Comparison of ENCODE assay signal across 8 cellular contexts in the genomic region with DNA sequence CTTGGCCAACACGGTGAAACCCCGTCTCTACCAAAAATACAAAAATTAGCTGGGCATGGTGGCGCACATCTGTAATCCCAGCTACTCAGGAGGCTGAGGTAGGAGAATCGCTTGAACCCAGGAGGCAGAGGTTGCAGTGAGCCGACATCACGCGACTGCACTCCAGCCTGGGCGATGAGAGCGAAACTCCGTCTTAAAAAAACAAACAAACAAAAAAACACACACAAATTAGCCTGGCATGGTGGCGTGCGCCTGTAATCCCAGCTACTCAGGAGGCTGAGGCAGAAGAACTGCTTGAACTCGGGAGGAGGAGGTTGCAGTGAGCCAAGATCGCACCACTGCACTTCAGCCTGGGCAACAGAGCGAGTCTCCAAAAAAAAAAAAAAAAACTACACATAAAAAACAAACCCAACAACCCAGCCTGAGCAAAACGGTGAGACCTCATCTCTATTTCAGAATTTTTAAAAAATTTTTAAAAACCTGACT. TPM values are rescaled to one million over a fixed set of nuclear protein-coding genes. Genes with fewer than 3 reads are reported as not detected.
DNase-seq lines count a peak whose midpoint lies in the region; ATAC-seq, FAIRE-seq and TF ChIP-seq lines count a peak whose summit lies in the region.
"Not testable (repeated sequence)": the region's sequence is repeated elsewhere in the genome, so short reads cannot be mapped to it uniquely, and the experiment has no call there.

No MANE protein-coding gene starts in this region.

- H3K4me3 ChIP-seq in Caco-2 (ENCODE audit: low read depth, low read length); OCI-LY1 (ENCODE audit: low read depth, low read length, poor library complexity, severe bottlenecking); transverse colon: not testable (repeated sequence)
- H3K4me3 ChIP-seq in GM12878 (peak overlapping the region; percentile 86; the same call in 1 of the 2 replicates), heart left ventricle (peak overlapping the region in 1 of 12 donors; percentile 26), muscle layer of duodenum (ENCODE audit: low read depth in 1 of 2, low read length in 2 of 2) (peak overlapping the region in 1 of 2 donors; percentile 35), gastrocnemius medialis (peak overlapping the region in 1 of 4 donors; percentile 0)

- H3K36me3 Mint-ChIP-seq in Caco-2 (ENCODE audit: insufficient read depth, unreplicated experiment): peaks cover 97% of the 10 kb centered on the region
- H3K36me3 Mint-ChIP-seq in activated CD4-positive, alpha-beta memory T cell treated with anti-CD3 and anti-CD28 coated beads, Interleukin-2, amount 10 ng/mL, durations not matched to agents 7 days and 5 days (ENCODE audit: low read depth): peaks cover 77% of the 10 kb centered on the region

- not testable (repeated sequence) for TF ChIP-seq CTCF in Caco-2 (IDR thresholded peaks at IDR 0.05; ENCODE audit: insufficient read depth in 1 of 2, low read depth in 1 of 2, low read length in 1 of 2, severe bottlenecking in 1 of 2, unreplicated experiment in 1 of 2); OCI-LY1 (IDR thresholded peaks at IDR 0.05; ENCODE audit: low read length); GM12878 (IDR thresholded peaks at IDR 0.05 in 2 of 3, conservative IDR thresholded peaks at IDR 0.05 in 1 of 3; ENCODE audit: control insufficient read depth in 2 of 3, extremely low read depth in 1 of 3, insufficient read depth in 1 of 3, low read depth in 3 of 3, low read length in 3 of 3); heart left ventricle (IDR thresholded peaks at IDR 0.05); gastrocnemius medialis (IDR thresholded peaks at IDR 0.05 in 4 of 5, conservative IDR thresholded peaks at IDR 0.05 in 1 of 5); transverse colon (IDR thresholded peaks at IDR 0.05)

- not testable (repeated sequence) for H3F3A ChIP-seq in OCI-LY1 (ENCODE audit: insufficient read depth, low read length)

- H3K27me3 Mint-ChIP-seq in Caco-2 (ENCODE audit: insufficient read depth, unreplicated experiment); activated CD4-positive, alpha-beta memory T cell treated with anti-CD3 and anti-CD28 coated beads, Interleukin-2, amount 10 ng/mL, durations not matched to agents 7 days and 5 days: not testable (repeated sequence)

- DNase-seq in Caco-2; activated CD4-positive, alpha-beta memory T cell treated with anti-CD3 and anti-CD28 coated beads, Interleukin-2, amount 10 ng/mL, durations not matched to agents 7 days and 5 days; GM12878 (ENCODE audit: low read depth, low spot score); heart left ventricle; gastrocnemius medialis; transverse colon: not testable (repeated sequence)

- not testable (repeated sequence) for ATAC-seq in GM12878, heart left ventricle, gastrocnemius medialis

- SMC1A ChIA-PET in GM12878 (lab: Charles Lee; ENCODE audit: uncharacterized antibody, unreplicated experiment): interaction anchor here (2.0 to 4.3 kb wide), 2 partner anchors 7 to 9 kb away, joined by 10 to 41 read pairs; partner anchors contain the start of genes MGME1 and SNX5

- in situ Hi-C loops in GM12878 (cut with MboI); transverse colon (cut with MboI; ENCODE audit: low pct_ligation_motif_present in 1 of 4, low pct_unique_long_range_greater_than_20kb in 1 of 4, low sequenced_read_pairs in 3 of 4): not testable (repeated sequence)
- in situ Hi-C loops in gastrocnemius medialis (cut with MboI; ENCODE audit: low sequenced_read_pairs in 4 of 4): loop anchor here in 2 of 4 donors (25.0 kb wide), 2 partner anchors 177 to 552 kb away; partner anchors contain the start of genes KAT14 (in 1 of the 2), PET117 (in 1 of the 2) and SEC23B (in 1 of the 2)

- H3K27ac Mint-ChIP-seq in Caco-2 (ENCODE audit: unreplicated experiment): not testable (repeated sequence)
- H3K27ac Mint-ChIP-seq in activated CD4-positive, alpha-beta memory T cell treated with anti-CD3 and anti-CD28 coated beads, Interleukin-2, amount 10 ng/mL, durations not matched to agents 7 days and 5 days: peak overlapping the region; percentile 83

- 49% methylated on average over 16 of the region's 16 CpGs for WGBS in GM12878 (ENCODE audit: insufficient coverage, insufficient replicate concordance, low lambda C conversion rate, missing lambda C conversion rate)
- WGBS in heart left ventricle, 4 donors: 92 to 94% (median 93%) methylated on average over 16 of the region's 16 CpGs
- WGBS in transverse colon (ENCODE audit: low coverage in 1 of 2), 2 donors: 79 to 83% methylated on average over 14 to 16 of the region's 16 CpGs

- H3K4me1 ChIP-seq in Caco-2 (peaks cover 76% of the 10 kb centered on the region), OCI-LY1 (ENCODE audit: insufficient read depth, low read length, severe bottlenecking) (peaks cover 97% of the 10 kb centered on the region), GM12878 (ENCODE audit: control insufficient read depth, insufficient read depth, low read length) (peaks cover 44% of the 10 kb centered on the region), heart left ventricle (peaks cover 0 to 89% (median 64%) of the 10 kb centered on the region in 12 donors), muscle layer of duodenum (ENCODE audit: control insufficient read depth in 1 of 2, insufficient read depth in 2 of 2, low read length in 2 of 2) (peaks cover 40 to 45% of the 10 kb centered on the region in 2 donors), gastrocnemius medialis (peaks cover 81 to 82% of the 10 kb centered on the region in 2 donors), transverse colon (peaks cover 63 to 98% (median 85%) of the 10 kb centered on the region in 4 donors)

- not testable (repeated sequence) for TF ChIP-seq EP300 in GM12878 (IDR thresholded peaks at IDR 0.05; ENCODE audit: borderline replicate concordance in 1 of 2, control insufficient read depth in 1 of 2, low read depth in 2 of 2, low read length in 2 of 2); transverse colon (IDR thresholded peaks at IDR 0.05; ENCODE audit: low read depth)

- POLR2A ChIA-PET in Caco-2 (lab: Charles Lee): not testable (repeated sequence)
- POLR2A ChIA-PET in activated CD4-positive, alpha-beta memory T cell treated with anti-CD3 and anti-CD28 coated beads, Interleukin-2, amount 10 ng/mL, durations not matched to agents 7 days and 5 days (lab: Charles Lee): interaction anchor here (1.0 to 19.8 kb wide), 6 partner anchors 6 to 429 kb away, joined by 3 to 353 read pairs (median 3); partner anchors contain the start of genes BFSP1, MGME1, RRBP1 and SNX5
- POLR2A ChIA-PET in GM12878 (lab: Charles Lee): interaction anchor here (1.8 kb wide), 1 partner anchor 11 kb away, joined by 5 read pairs; no protein-coding TSS in a partner anchor

- H3K9ac ChIP-seq in OCI-LY1 (ENCODE audit: low read length); GM12878 (ENCODE audit: control insufficient read depth, insufficient read depth, low read length): not testable (repeated sequence)

- H2AFZ ChIP-seq in OCI-LY1 (ENCODE audit: low read length); GM12878 (ENCODE audit: control insufficient read depth, low read depth, low read length): not testable (repeated sequence)

- H3K9me2 ChIP-seq in OCI-LY1 (ENCODE audit: low read depth, low read length): not testable (repeated sequence)

- H3K4me3 Mint-ChIP-seq in Caco-2 (ENCODE audit: unreplicated experiment): peak overlapping the region; percentile 19
- peak overlapping the region; percentile 41 for H3K4me3 Mint-ChIP-seq in activated CD4-positive, alpha-beta memory T cell treated with anti-CD3 and anti-CD28 coated beads, Interleukin-2, amount 10 ng/mL, durations not matched to agents 7 days and 5 days

- intact Hi-C loops in Caco-2 (cut with micrococcal nuclease; ENCODE audit: unreplicated experiment); GM12878 (cut with micrococcal nuclease; ENCODE audit: unreplicated experiment); transverse colon (cut with DNase I; ENCODE audit: low total_unique reads): not testable (repeated sequence)
- intact Hi-C loops in heart left ventricle (cut with DNase I) (loop anchor here in 1 of 10 donors (10.0 kb wide), 1 partner anchor 544 kb away; the partner anchor contains the start of gene SEC23B), gastrocnemius medialis (cut with DNase I; ENCODE audit: low total_unique reads) (loop anchor here (10.0 kb wide), 1 partner anchor 504 kb away; the partner anchor contains the start of genes DZANK1 and POLR3F)

- CTCF ChIA-PET in Caco-2 (lab: Charles Lee); activated CD4-positive, alpha-beta memory T cell treated with anti-CD3 and anti-CD28 coated beads, Interleukin-2, amount 10 ng/mL, durations not matched to agents 7 days and 5 days (lab: Charles Lee): not testable (repeated sequence)
- CTCF ChIA-PET in GM12878 (lab: Yijun Ruan, JAX): interaction anchor here (0.9 to 6.4 kb wide), 5 partner anchors 14 to 387 kb away, joined by 3 to 44 read pairs (median 5); no protein-coding TSS in a partner anchor

- H3K4me2 ChIP-seq in OCI-LY1 (ENCODE audit: low read length) (peak overlapping the region; percentile 98), GM12878 (ENCODE audit: control insufficient read depth, insufficient read depth) (peak overlapping the region; percentile 81)

- not testable (repeated sequence) for H3K9me3 Mint-ChIP-seq in Caco-2 (ENCODE audit: unreplicated experiment); activated CD4-positive, alpha-beta memory T cell treated with anti-CD3 and anti-CD28 coated beads, Interleukin-2, amount 10 ng/mL, durations not matched to agents 7 days and 5 days

- H3K36me3 ChIP-seq in Caco-2 (ENCODE audit: control insufficient read depth, insufficient read depth, low read length); muscle layer of duodenum (ENCODE audit: control insufficient read depth in 1 of 2, insufficient read depth in 2 of 2, low read length in 2 of 2); gastrocnemius medialis; transverse colon: not testable (repeated sequence)
- H3K36me3 ChIP-seq in OCI-LY1 (ENCODE audit: insufficient read depth, low read length): peaks cover 97% of the 10 kb centered on the region
- H3K36me3 ChIP-seq in GM12878 (ENCODE audit: control insufficient read depth in 2 of 2, insufficient read depth in 2 of 2, low read length in 1 of 2): peaks cover 1 to 11% of the 10 kb centered on the region in 2 experiments; a peak in 2 of 4 replicates
- peaks cover 0 to 24% (median 10%) of the 10 kb centered on the region in 9 donors for H3K36me3 ChIP-seq in heart left ventricle

- TF ChIP-seq RAD21 in GM12878 (IDR thresholded peaks at IDR 0.05; ENCODE audit: insufficient read depth, low read depth, low read length): not testable (repeated sequence)

- peaks cover 100% of the 10 kb centered on the region for H3K79me2 ChIP-seq in OCI-LY1 (ENCODE audit: insufficient read depth, low read length)
- H3K79me2 ChIP-seq in GM12878 (ENCODE audit: control insufficient read depth, insufficient read depth, low read length): peaks cover 100% of the 10 kb centered on the region

- not testable (repeated sequence) for TF ChIP-seq POLR2A in GM12878 (IDR thresholded peaks at IDR 0.05; ENCODE audit: low read depth, low read length); heart left ventricle (IDR thresholded peaks at IDR 0.05); gastrocnemius medialis (IDR thresholded peaks at IDR 0.05); transverse colon (IDR thresholded peaks at IDR 0.05)

- not testable (repeated sequence) for H4K20me1 ChIP-seq in OCI-LY1 (ENCODE audit: insufficient read depth, low read length)
- peaks cover 10% of the 10 kb centered on the region for H4K20me1 ChIP-seq in GM12878 (ENCODE audit: control insufficient read depth, insufficient read depth)

- RAD21 ChIA-PET in GM12878 (lab: Charles Lee; ENCODE audit: unreplicated experiment): interaction anchor here (0.6 to 1.6 kb wide), 2 partner anchors 8 to 10 kb away, joined by 3 to 5 read pairs; partner anchors contain the start of genes MGME1 and SNX5

- not testable (repeated sequence) for H3K27me3 ChIP-seq in Caco-2 (replicated peaks; ENCODE audit: control insufficient read depth, insufficient read depth, low read length); OCI-LY1 (ENCODE audit: insufficient read depth, low read length); GM12878 (replicated peaks in 1 of 2; ENCODE audit: control insufficient read depth in 2 of 2, insufficient read depth in 2 of 2, low read length in 1 of 2); heart left ventricle; muscle layer of duodenum (ENCODE audit: low read depth, low read length); gastrocnemius medialis; transverse colon

- H3K27ac ChIP-seq in OCI-LY1 (ENCODE audit: low read depth, low read length, poor library complexity, severe bottlenecking) (peak overlapping the region; percentile 29), GM12878 (ENCODE audit: control insufficient read depth, insufficient read depth) (peak overlapping the region; percentile 74), heart left ventricle (peak overlapping the region in 8 of 12 donors; percentile 4 to 99 (median 31)), muscle layer of duodenum (ENCODE audit: low read length) (peak overlapping the region; percentile 50), gastrocnemius medialis (peak overlapping the region; percentile 49 to 98 (median 62)), transverse colon (peak overlapping the region; percentile 77 to 100 (median 99))

- not testable (repeated sequence) for BruUV-seq in Caco-2 (replicated peaks; lab: Mats Ljungman, UMichigan); GM12878 (replicated peaks; lab: Mats Ljungman, UMichigan)

- not testable (repeated sequence) for H3K9me3 ChIP-seq in Caco-2; OCI-LY1 (ENCODE audit: low read length); GM12878 (replicated peaks; ENCODE audit: control insufficient read depth, insufficient read depth, low read length); heart left ventricle; muscle layer of duodenum (ENCODE audit: control insufficient read depth in 1 of 2, low read length in 2 of 2); gastrocnemius medialis; transverse colon

- peaks cover 62% of the 10 kb centered on the region for H3K4me1 Mint-ChIP-seq in Caco-2 (ENCODE audit: low read depth, unreplicated experiment)
- H3K4me1 Mint-ChIP-seq in activated CD4-positive, alpha-beta memory T cell treated with anti-CD3 and anti-CD28 coated beads, Interleukin-2, amount 10 ng/mL, durations not matched to agents 7 days and 5 days: peaks cover 92% of the 10 kb centered on the region

- not testable (repeated sequence) for FAIRE-seq in GM12878 (lab: Jason Lieb, UNC)

RNA-seq across cellular contexts. Expression of gene SNX5, which starts 8.2 kb away (rescaled TPM):
- total RNA-seq in Caco-2 (2022) (275 and 299 TPM in 2 replicates), GM12878 (2014; rRNA removed) (254 and 275 TPM in 2 replicates), GM12878 (2014; rRNA removed; fragmentation: Illumina TruSeq; extraction: Trizol) (303 and 316 TPM in 2 replicates), GM12878 (2021) (216 and 236 TPM in 2 replicates), heart left ventricle (10 to 100 TPM; 36.6 to 75.0 (median 45.9) TPM), gastrocnemius medialis (10 to 100 TPM; 49.8 to 88.8 (median 60.9) TPM), transverse colon (100 to 1,000 TPM in 2 of 4 donors, 10 to 100 TPM in 2; 91.9 to 160 (median 122) TPM)
- 100 to 1,000 TPM; 236 to 250 TPM for total RNA-seq in activated CD4-positive, alpha-beta memory T cell treated with anti-CD3 and anti-CD28 coated beads, Interleukin-2, amount 10 ng/mL, durations not matched to agents 7 days and 5 days
- 632 and 668 TPM in 2 replicates for total RNA-seq in GM12878 (2013; cell fraction: nucleolus; rRNA removed)
- 155 TPM for polyA plus RNA-seq in GM12878 (2011; ENCODE audit: low read depth)
- polyA plus RNA-seq in GM12878 (2011; rRNA removed) (288 and 497 TPM in 2 replicates), GM12878 (2014; fragmentation: Illumina TruSeq; extraction: Trizol) (301 and 362 TPM in 2 replicates), GM12878 (2014; fragmentation: Nextera tagmentation; extraction: Ambion mirVana) (100 to 1,000 TPM in 1 of 2 experiments, 10 to 100 TPM in 1; 92.9 to 152 TPM), GM12878 (2014; rRNA removed) (242 and 292 TPM in 2 replicates), GM12878 (2016; fragmentation: Nextera tagmentation; extraction: Ambion mirVana) (100 to 1,000 TPM; 154 to 178 TPM), heart left ventricle (10 to 100 TPM; 32.8 to 43.4 TPM)
- 153 and 185 TPM in 2 replicates for polyA plus RNA-seq in GM12878 (2011; cell fraction: cytosol; rRNA removed)
- polyA plus RNA-seq in GM12878 (2011; cell fraction: nucleus; rRNA removed): 284 and 322 TPM in 2 replicates
- 206 and 209 TPM in 2 replicates for polyA plus RNA-seq in GM12878 (2012)
- polyA minus RNA-seq in GM12878 (2011; rRNA and poly(A)+ RNA removed): 166 and 193 TPM in 2 replicates
- 77.5 and 93.6 TPM in 2 replicates for polyA minus RNA-seq in GM12878 (2011; cell fraction: cytosol; rRNA and poly(A)+ RNA removed)
- 192 and 319 TPM in 2 replicates for polyA minus RNA-seq in GM12878 (2011; cell fraction: nucleus; rRNA and poly(A)+ RNA removed)

RNA-seq across cellular contexts. Expression of gene MGME1, which starts 8.4 kb away (rescaled TPM):
- total RNA-seq in Caco-2 (2022) (44.3 and 50.5 TPM in 2 replicates), GM12878 (2014; rRNA removed) (15.7 and 18.0 TPM in 2 replicates), GM12878 (2014; rRNA removed; fragmentation: Illumina TruSeq; extraction: Trizol) (33.6 and 33.7 TPM in 2 replicates), GM12878 (2021) (26.8 and 27.6 TPM in 2 replicates), heart left ventricle (10 to 100 TPM in 6 of 9 donors, 1 to 10 TPM in 3; 8.6 to 22.0 (median 11.8) TPM), gastrocnemius medialis (1 to 10 TPM; 5.2 to 9.1 (median 7.2) TPM), transverse colon (10 to 100 TPM in 3 of 4 donors, 1 to 10 TPM in 1; 4.1 to 18.8 (median 14.3) TPM)
- 10 to 100 TPM; 53.9 to 56.7 TPM for total RNA-seq in activated CD4-positive, alpha-beta memory T cell treated with anti-CD3 and anti-CD28 coated beads, Interleukin-2, amount 10 ng/mL, durations not matched to agents 7 days and 5 days
- 31.0 and 35.6 TPM in 2 replicates for total RNA-seq in GM12878 (2013; cell fraction: nucleolus; rRNA removed)
- polyA plus RNA-seq in GM12878 (2011; ENCODE audit: low read depth): 24.8 TPM
- polyA plus RNA-seq in GM12878 (2011; rRNA removed) (35.2 and 46.4 TPM in 2 replicates), GM12878 (2014; fragmentation: Illumina TruSeq; extraction: Trizol) (44.8 and 48.9 TPM in 2 replicates), GM12878 (2014; fragmentation: Nextera tagmentation; extraction: Ambion mirVana) (10 to 100 TPM; 13.4 to 14.1 TPM), GM12878 (2014; rRNA removed) (21.2 and 24.7 TPM in 2 replicates), GM12878 (2016; fragmentation: Nextera tagmentation; extraction: Ambion mirVana) (10 to 100 TPM; 37.9 to 40.8 TPM), heart left ventricle (1 to 10 TPM; 7.7 to 8.9 TPM)
- 16.6 and 18.2 TPM in 2 replicates for polyA plus RNA-seq in GM12878 (2011; cell fraction: cytosol; rRNA removed)
- polyA plus RNA-seq in GM12878 (2011; cell fraction: nucleus; rRNA removed): 15.8 and 17.2 TPM in 2 replicates
- polyA plus RNA-seq in GM12878 (2012): 23.4 and 24.9 TPM in 2 replicates
- 23.3 and 27.0 TPM in 2 replicates for polyA minus RNA-seq in GM12878 (2011; rRNA and poly(A)+ RNA removed)
- polyA minus RNA-seq in GM12878 (2011; cell fraction: cytosol; rRNA and poly(A)+ RNA removed): 14.6 and 16.2 TPM in 2 replicates
- 18.8 and 21.9 TPM in 2 replicates for polyA minus RNA-seq in GM12878 (2011; cell fraction: nucleus; rRNA and poly(A)+ RNA removed)

Comparison
In these comparisons a context has a peak if more than half of its experiments do, and no peak if none do; other contexts are left out.
1. H3K27ac ChIP-seq: peak in every context shown above with its lines; median percentile 99 in transverse colon; 74 in GM12878; 62 in gastrocnemius medialis; 50 in muscle layer of duodenum; 31 in heart left ventricle; 29 in OCI-LY1.